9 cellular contexts compared by ENCODE assay signal in genomic region chr6:159982726-159983506, GRCh38. TPM values are rescaled to one million over a fixed set of nuclear protein-coding genes. Genes with fewer than 3 reads are reported as not detected.
A peak's percentile ranks its signal among the peaks of the same experiment; 100 is the strongest.
DNase-seq lines count a peak whose midpoint lies in the region; ATAC-seq, FAIRE-seq and TF ChIP-seq lines count a peak whose summit lies in the region.
"Had no signal": no experiment of that assay in that cellular context is flagged by ENCODE, and none has a peak within 500 bp of the region (broad histone marks: within the 10 kb centered on the region; RNA-seq: fewer than 3 reads in every experiment).

No MANE protein-coding gene starts in this region.

- no peak for TF ChIP-seq POLR2A in Peyer's patch (IDR thresholded peaks at IDR 0.05)

- peak overlapping the region; percentile 84 for H3K27ac Mint-ChIP-seq in CD4-positive, alpha-beta T cell
- peak overlapping the region; percentile 85 for H3K27ac Mint-ChIP-seq in activated B cell treated with CpG ODN at 0.5 μM for 24 hours

- intact Hi-C loops in CD4-positive, alpha-beta T cell (cut with DNase I, micrococcal nuclease), result loop anchor here in 1 of 2 experiments (5.0 kb wide), 1 partner anchor 34 kb away; no protein-coding TSS in a partner anchor
- intact Hi-C loops in activated B cell treated with CpG ODN at 0.5 μM for 24 hours (cut with micrococcal nuclease), result no loop called here
- intact Hi-C loops in kidney (cut with DNase I), result no loop called here

- CTCF ChIA-PET in CD4-positive, alpha-beta T cell (lab: Charles Lee), result no interaction called here
- CTCF ChIA-PET in activated B cell treated with CpG ODN at 0.5 μM for 24 hours (lab: Charles Lee), result no interaction called here

- no peaks in the 10 kb centered on the region for H3K27me3 ChIP-seq in CD4-positive, alpha-beta T cell (ENCODE audit: control insufficient read depth, insufficient read depth, low read length)
- H3K27me3 ChIP-seq in Peyer's patch, result no peaks in the 10 kb centered on the region

- ATAC-seq in CD4-positive, alpha-beta T cell (ENCODE audit: poor library complexity), result peak; percentile 33
- ATAC-seq in HG02759 (IDR thresholded peaks at IDR 0.05; ENCODE audit: unreplicated experiment) (peak; percentile 9), activated B cell treated with CpG ODN at 0.5 μM for 24 hours (ENCODE audit: low read depth) (no peak), HG02852 (IDR thresholded peaks at IDR 0.05; ENCODE audit: unreplicated experiment) (no peak)

- peak overlapping the region in 1 of 2 donors; percentile 23 for H3K9ac ChIP-seq in kidney (ENCODE audit: low read length in 2 of 2)

- no peaks in the 10 kb centered on the region for H3K36me3 Mint-ChIP-seq in CD4-positive, alpha-beta T cell (ENCODE audit: low read depth)
- peaks cover 1% of the 10 kb centered on the region for H3K36me3 Mint-ChIP-seq in activated B cell treated with CpG ODN at 0.5 μM for 24 hours (ENCODE audit: low read depth)

- no peaks in the 10 kb centered on the region for H3K27me3 Mint-ChIP-seq in CD4-positive, alpha-beta T cell
- H3K27me3 Mint-ChIP-seq in activated B cell treated with CpG ODN at 0.5 μM for 24 hours, result no peaks in the 10 kb centered on the region

- no peak for DNase-seq in CD4-positive, alpha-beta T cell
- DNase-seq in activated B cell treated with CpG ODN at 0.5 μM for 24 hours, result no peak
- no peak for DNase-seq in kidney
- DNase-seq in 8988T, result no peak
- DNase-seq in Peyer's patch, result no peak
- DNase-seq in caudate nucleus (lab: John Stamatoyannopoulos, UW), result no peak
- DNase-seq: effector CD8-positive, alpha-beta T cell had no signal

- no peak overlapping the region for H3K27ac ChIP-seq in CD4-positive, alpha-beta T cell (ENCODE audit: low read depth, low read length)
- H3K27ac ChIP-seq in kidney (ENCODE audit: low read depth in 2 of 2, low read length in 2 of 2) (peak overlapping the region; percentile 59 to 75), Peyer's patch (peak overlapping the region in 2 of 4 donors; percentile 5 to 29), caudate nucleus (ENCODE audit: low read depth, low read length) (no peak overlapping the region)

- FAIRE-seq in kidney (lab: Jason Lieb, UNC), result no peak

- H3K4me3 Mint-ChIP-seq in CD4-positive, alpha-beta T cell, result peak overlapping the region; percentile 76
- peak overlapping the region; percentile 33 for H3K4me3 Mint-ChIP-seq in activated B cell treated with CpG ODN at 0.5 μM for 24 hours

- no peaks in the 10 kb centered on the region for H3K9me3 Mint-ChIP-seq in CD4-positive, alpha-beta T cell
- no peaks in the 10 kb centered on the region for H3K9me3 Mint-ChIP-seq in activated B cell treated with CpG ODN at 0.5 μM for 24 hours

- TF ChIP-seq CTCF in CD4-positive, alpha-beta T cell (IDR thresholded peaks at IDR 0.05), result no peak
- TF ChIP-seq CTCF in activated B cell treated with CpG ODN at 0.5 μM for 24 hours (IDR thresholded peaks at IDR 0.05), result no peak
- no peak for TF ChIP-seq CTCF in kidney (IDR thresholded peaks at IDR 0.05; ENCODE audit: borderline replicate concordance, extremely low read depth, insufficient read depth)
- no peak for TF ChIP-seq CTCF in Peyer's patch (IDR thresholded peaks at IDR 0.05)

- POLR2A ChIA-PET in CD4-positive, alpha-beta T cell (lab: Charles Lee), result interaction anchor here (0.7 to 4.1 kb wide), 11 partner anchors 8 to 289 kb away, joined by 3 to 32 read pairs (median 5); partner anchors contain the start of genes IGF2R, SOD2 and WTAP
- POLR2A ChIA-PET in activated B cell treated with CpG ODN at 0.5 μM for 24 hours (lab: Charles Lee), result interaction anchor here (2.7 to 6.9 kb wide), 2 partner anchors 15 to 193 kb away, joined by 13 to 69 read pairs; partner anchors contain the start of genes IGF2R, MRPL18 and TCP1

- H3K36me3 ChIP-seq in kidney (ENCODE audit: control insufficient read depth in 1 of 2, insufficient read depth in 2 of 2, low read length in 2 of 2) (no peaks in the 10 kb centered on the region), Peyer's patch (no peaks in the 10 kb centered on the region)

- peaks cover 84% of the 10 kb centered on the region for H3K4me1 Mint-ChIP-seq in CD4-positive, alpha-beta T cell (ENCODE audit: low read depth)
- peaks cover 79% of the 10 kb centered on the region for H3K4me1 Mint-ChIP-seq in activated B cell treated with CpG ODN at 0.5 μM for 24 hours

- H3K4me3 ChIP-seq in kidney (ENCODE audit: low read length in 2 of 2) (no peak overlapping the region), Peyer's patch (no peak overlapping the region)

- H3K9me3 ChIP-seq in CD4-positive, alpha-beta T cell (ENCODE audit: control insufficient read depth, low read length), result no peaks in the 10 kb centered on the region
- no peaks in the 10 kb centered on the region for H3K9me3 ChIP-seq in kidney (ENCODE audit: control insufficient read depth in 1 of 2, low read length in 2 of 2)
- H3K9me3 ChIP-seq in Peyer's patch, result no peaks in the 10 kb centered on the region

- peaks cover 62 to 64% of the 10 kb centered on the region in 2 donors for H3K4me1 ChIP-seq in kidney (ENCODE audit: control insufficient read depth in 1 of 2, insufficient read depth in 1 of 2, low read depth in 1 of 2, low read length in 2 of 2)
- H3K4me1 ChIP-seq in Peyer's patch, result peaks cover 0 to 47% (median 10%) of the 10 kb centered on the region in 4 donors

RNA-seq across cellular contexts. Expression of gene IGF2R, which starts 14.0 kb away (rescaled TPM):
- total RNA-seq in CD4-positive, alpha-beta T cell, result 10 to 100 TPM; 43.8 to 46.7 TPM
- 69.6 and 79.5 TPM in 2 replicates for total RNA-seq in activated B cell treated with CpG ODN at 0.5 μM for 24 hours
- 88.6 TPM for total RNA-seq in kidney
- 23.7 TPM for polyA plus RNA-seq in kidney (ENCODE audit: insufficient read depth, low read depth, low replicate concordance)
- total RNA-seq in Peyer's patch, result 10 to 100 TPM; 48.7 to 86.5 (median 82.3) TPM

Comparison
In these comparisons a context has a peak if more than half of its experiments do, and no peak if none do; other contexts are left out.
1. ATAC-seq: peak in CD4-positive, alpha-beta T cell (single experiment) and HG02759 (single experiment); none in activated B cell treated with CpG ODN at 0.5 μM for 24 hours (single experiment) and HG02852 (single experiment).
2. H3K27ac ChIP-seq: peak in kidney (2 of 2); none in CD4-positive, alpha-beta T cell (single experiment) and caudate nucleus (single experiment).